ENCODE assay signal across 17 cellular contexts in the genomic region with DNA sequence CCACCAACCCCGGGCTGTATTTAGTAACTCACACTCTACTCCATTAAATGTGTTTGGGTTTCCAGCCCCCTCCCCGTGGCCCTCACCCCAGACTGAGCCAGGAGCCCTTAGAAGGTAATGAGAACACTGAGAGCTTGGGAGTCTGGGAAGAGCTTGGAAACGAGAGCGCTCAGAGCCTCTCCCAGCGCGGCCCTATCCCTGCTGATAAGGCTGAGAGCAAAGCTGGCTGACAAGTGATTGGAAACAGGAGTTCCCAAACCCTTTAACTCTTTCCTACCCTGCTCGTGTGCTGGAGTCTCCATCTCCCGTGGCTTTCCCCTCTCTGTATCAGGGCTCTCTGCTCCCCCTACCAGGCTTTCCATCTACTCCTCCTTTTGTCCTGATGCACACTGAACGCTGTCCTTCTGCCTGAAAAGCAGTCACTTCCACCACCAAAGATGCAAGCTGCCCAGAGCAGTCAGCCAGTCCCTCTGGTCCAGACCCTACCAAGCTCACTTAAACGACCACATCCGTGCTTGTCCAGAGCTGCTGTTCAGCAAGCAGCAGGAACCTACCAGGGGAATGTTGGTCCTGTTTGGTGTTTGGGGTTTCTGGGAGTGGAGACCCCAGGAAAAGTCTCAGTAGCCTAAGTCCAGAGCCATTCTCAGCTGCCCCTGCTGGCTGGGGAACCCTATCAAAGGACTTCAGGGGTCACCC.
DNase-seq lines count a peak whose midpoint lies in the region; ATAC-seq and TF ChIP-seq lines count a peak whose summit lies in the region.
"Had no signal": no experiment of that assay in that cellular context is flagged by ENCODE, and none has a peak within 500 bp of the region (broad histone marks: within the 10 kb centered on the region; RNA-seq: fewer than 3 reads in every experiment).

No MANE protein-coding gene starts in this region.

- H3F3A ChIP-seq in GM23338 (replicated peaks; ENCODE audit: low read depth), result peaks cover 9% of the 10 kb centered on the region; the same call in 1 of the 2 replicates

- H4K20me1 ChIP-seq in GM23338 (replicated peaks; ENCODE audit: insufficient read depth), result no peaks in the 10 kb centered on the region

- peak overlapping the region; percentile 74 for H3K9ac ChIP-seq in iPS-20b (ENCODE audit: low read depth, low read length)

- H2AFZ ChIP-seq in GM23338, result peak overlapping the region; percentile 96

- intact Hi-C loops in ovary (cut with DNase I), result no loop called here

- peak; percentile 77 for ATAC-seq in GM23338
- no peak for ATAC-seq in activated naive CD8-positive, alpha-beta T cell treated with anti-CD3 and anti-CD28 coated beads, Interleukin-2, amount 50 U/mL, for 24 hours
- ATAC-seq: activated CD4-positive, alpha-beta T cell treated with anti-CD3 and anti-CD28 coated beads for 36 hours had no signal

- H3K4me3 ChIP-seq in GM23338 (peak overlapping the region; percentile 44), iPS-20b (ENCODE audit: low read length) (peak overlapping the region; percentile 52), ovary (no peak overlapping the region)
- H3K4me3 ChIP-seq: dorsolateral prefrontal cortex, skin epidermis had no signal

- H3K4me1 ChIP-seq in GM23338 (ENCODE audit: insufficient read depth) (peaks cover 44% of the 10 kb centered on the region), iPS-20b (ENCODE audit: insufficient read depth, low read length) (peaks cover 33% of the 10 kb centered on the region), ovary (ENCODE audit: insufficient read depth) (peaks cover 5% of the 10 kb centered on the region)

- no peaks in the 10 kb centered on the region for H3K9me3 Mint-ChIP-seq in GM23338
- H3K9me3 Mint-ChIP-seq in brain, result peaks cover 0 to 4% (median 0%) of the 10 kb centered on the region in 5 experiments
- no peaks in the 10 kb centered on the region for H3K9me3 Mint-ChIP-seq in activated naive CD8-positive, alpha-beta T cell treated with anti-CD3 and anti-CD28 coated beads, Interleukin-2, amount 50 U/mL, for 24 hours
- H3K9me3 Mint-ChIP-seq in chondrocyte (ENCODE audit: low read depth), result peaks cover 4% of the 10 kb centered on the region

- H3K36me3 ChIP-seq in GM23338 (ENCODE audit: insufficient read depth) (no peaks in the 10 kb centered on the region), iPS-20b (ENCODE audit: insufficient read depth, low read depth, low read length) (no peaks in the 10 kb centered on the region), ovary (no peaks in the 10 kb centered on the region)
- H3K36me3 ChIP-seq: neutrophil had no signal

- H3K79me2 ChIP-seq in GM23338 (replicated peaks; ENCODE audit: insufficient read depth), result no peaks in the 10 kb centered on the region

- TF ChIP-seq CTCF in GM23338 (conservative IDR thresholded peaks at IDR 0.05; ENCODE audit: low read depth in 2 of 2) (no peak), brain (conservative IDR thresholded peaks at IDR 0.05) (no peak), ovary (IDR thresholded peaks at IDR 0.05) (no peak), chondrocyte (IDR thresholded peaks at IDR 0.05) (no peak)

- H3K9me2 ChIP-seq in GM23338 (ENCODE audit: insufficient read depth), result no peaks in the 10 kb centered on the region; the same call in 1 of the 2 replicates

- H3K36me3 Mint-ChIP-seq in GM23338 (ENCODE audit: low read depth) (no peaks in the 10 kb centered on the region), brain (no peaks in the 10 kb centered on the region), chondrocyte (ENCODE audit: low read depth) (peaks cover 2% of the 10 kb centered on the region)
- no peaks in the 10 kb centered on the region for H3K36me3 Mint-ChIP-seq in activated naive CD8-positive, alpha-beta T cell treated with anti-CD3 and anti-CD28 coated beads, Interleukin-2, amount 50 U/mL, for 24 hours (ENCODE audit: low read depth)

- peak; percentile 64 for DNase-seq in GM23338 (ENCODE audit: low spot score)
- peak; percentile 61 to 84 (median 74) for DNase-seq in ovary
- DNase-seq in activated naive CD8-positive, alpha-beta T cell treated with anti-CD3 and anti-CD28 coated beads, Interleukin-2, amount 50 U/mL, for 24 hours, result no peak
- no peak for DNase-seq in germinal center (ENCODE audit: low spot score)
- no peak for DNase-seq in chondrocyte (ENCODE audit: low spot score)
- no peak for DNase-seq in NCI-H2081 treated with DMSO at 0.1 percent for 48 hours (lab: John Stamatoyannopoulos, UW)
- DNase-seq: activated CD4-positive, alpha-beta T cell treated with anti-CD3 and anti-CD28 coated beads for 36 hours; activated CD8-positive, alpha-beta memory T cell treated with anti-CD3 and anti-CD28 coated beads, Interleukin-2, amount 50 U/mL, for 4 hours; dorsolateral prefrontal cortex; HCEC 1CT; hippocampal formation; stimulated activated naive CD4-positive, alpha-beta T cell; T-helper 1 cell had no signal

- WGBS in ovary, 3 donors, result 4 to 10% (median 6%) methylated on average over 11 of the region's 11 CpGs

- H3K27ac ChIP-seq in GM23338 (ENCODE audit: low read depth) (peak overlapping the region; percentile 81; the same call in 1 of the 2 replicates), iPS-20b (ENCODE audit: low read length) (peak overlapping the region; percentile 69), ovary (peak overlapping the region in 1 of 2 donors; percentile 52)
- H3K27ac ChIP-seq: dorsolateral prefrontal cortex, neutrophil, skin epidermis had no signal

- H3K27ac Mint-ChIP-seq in GM23338 (no peak overlapping the region; the same call in 1 of the 2 replicates), brain (peak overlapping the region in 3 of 5 experiments; percentile 10 to 52 (median 44)), chondrocyte (ENCODE audit: unreplicated experiment) (no peak overlapping the region)
- H3K27ac Mint-ChIP-seq in activated naive CD8-positive, alpha-beta T cell treated with anti-CD3 and anti-CD28 coated beads, Interleukin-2, amount 50 U/mL, for 24 hours, result no peak overlapping the region
- H3K27ac Mint-ChIP-seq: activated CD4-positive, alpha-beta T cell treated with anti-CD3 and anti-CD28 coated beads for 36 hours had no signal

- H3K4me3 Mint-ChIP-seq in GM23338 (peak overlapping the region; percentile 47), brain (peak overlapping the region in 2 of 5 experiments; percentile 9 to 31), chondrocyte (ENCODE audit: unreplicated experiment) (no peak overlapping the region)
- H3K4me3 Mint-ChIP-seq in activated naive CD8-positive, alpha-beta T cell treated with anti-CD3 and anti-CD28 coated beads, Interleukin-2, amount 50 U/mL, for 24 hours, result no peak overlapping the region
- H3K4me3 Mint-ChIP-seq: activated CD4-positive, alpha-beta T cell treated with anti-CD3 and anti-CD28 coated beads for 36 hours had no signal

- no peaks in the 10 kb centered on the region for H3K9me3 ChIP-seq in iPS-20b (ENCODE audit: insufficient read depth, low read depth, low read length)
- no peaks in the 10 kb centered on the region for H3K9me3 ChIP-seq in ovary
- H3K9me3 ChIP-seq: neutrophil had no signal

- no peak for TF ChIP-seq EP300 in ovary (IDR thresholded peaks at IDR 0.05)

- no peak for TF ChIP-seq POLR2A in ovary (IDR thresholded peaks at IDR 0.05)

- peaks cover 8% of the 10 kb centered on the region for H3K27me3 ChIP-seq in GM23338 (ENCODE audit: insufficient read depth)
- H3K27me3 ChIP-seq in iPS-20b (ENCODE audit: insufficient read depth, low read length), result peaks cover 7% of the 10 kb centered on the region; the same call in 1 of the 2 replicates
- H3K27me3 ChIP-seq in ovary, result no peaks in the 10 kb centered on the region

- H3K4me2 ChIP-seq in GM23338, result peak overlapping the region; percentile 77

- H3K27me3 Mint-ChIP-seq in GM23338 (ENCODE audit: insufficient read depth, low read depth, poor library complexity) (peaks cover 7% of the 10 kb centered on the region), brain (no peaks in the 10 kb centered on the region), chondrocyte (ENCODE audit: low read depth) (no peaks in the 10 kb centered on the region)
- peaks cover 2% of the 10 kb centered on the region for H3K27me3 Mint-ChIP-seq in activated naive CD8-positive, alpha-beta T cell treated with anti-CD3 and anti-CD28 coated beads, Interleukin-2, amount 50 U/mL, for 24 hours

- H3K4me1 Mint-ChIP-seq in GM23338, result peaks cover 47% of the 10 kb centered on the region
- peaks cover 38% of the 10 kb centered on the region for H3K4me1 Mint-ChIP-seq in brain
- peaks cover 2% of the 10 kb centered on the region for H3K4me1 Mint-ChIP-seq in activated naive CD8-positive, alpha-beta T cell treated with anti-CD3 and anti-CD28 coated beads, Interleukin-2, amount 50 U/mL, for 24 hours
- H3K4me1 Mint-ChIP-seq in chondrocyte (ENCODE audit: low read depth), result peaks cover 3% of the 10 kb centered on the region
- H3K4me1 Mint-ChIP-seq: activated CD4-positive, alpha-beta T cell treated with anti-CD3 and anti-CD28 coated beads for 36 hours had no signal

Comparison
In these comparisons a context has a peak if more than half of its experiments do, and no peak if none do; other contexts are left out.
1. DNase-seq: peak in GM23338 (single experiment) and ovary (5 of 5); none in activated naive CD8-positive, alpha-beta T cell treated with anti-CD3 and anti-CD28 coated beads, Interleukin-2, amount 50 U/mL, for 24 hours (single experiment), germinal center (single experiment), chondrocyte (single experiment) and NCI-H2081 treated with DMSO at 0.1 percent for 48 hours (single experiment).
2. H3K27ac Mint-ChIP-seq: peak in brain (3 of 5); none in GM23338 (single experiment), activated naive CD8-positive, alpha-beta T cell treated with anti-CD3 and anti-CD28 coated beads, Interleukin-2, amount 50 U/mL, for 24 hours (single experiment) and chondrocyte (single experiment).